18 cellular contexts compared by ENCODE assay signal in genomic region chr19:19498255-19498991, GRCh38. TPM values are rescaled to one million over a fixed set of nuclear protein-coding genes. Genes with fewer than 3 reads are reported as not detected.
"Had no signal": no experiment of that assay in that cellular context is flagged by ENCODE, and none has a peak within 500 bp of the region (broad histone marks: within the 10 kb centered on the region; RNA-seq: fewer than 3 reads in every experiment).

No MANE protein-coding gene starts in this region.

- H3K4me1 ChIP-seq: gastrocnemius medialis, heart right ventricle, left ventricle myocardium inferior, lower lobe of right lung, pancreas, suprapubic skin had no signal

- H3K9me3 Mint-ChIP-seq: memory B cell, type B pancreatic cell had no signal

- DNase-seq: caudate nucleus; effector CD4-positive, alpha-beta T cell; gastrocnemius medialis; heart right ventricle; left ventricle myocardium inferior; lower lobe of right lung; midbrain; stimulated activated CD4-positive, alpha-beta T cell treated with anti-CD3 and anti-CD28 coated beads, Interleukin-4, amount 100 ng/mL, for 24 hours; stimulated activated naive CD4-positive, alpha-beta T cell; thyroid gland had no signal

- H3K4me1 Mint-ChIP-seq: memory B cell had no signal

- H3K27me3 Mint-ChIP-seq: memory B cell, progenitor cell of endocrine pancreas, type B pancreatic cell had no signal

- H3K36me3 Mint-ChIP-seq: type B pancreatic cell had no signal

- H3K4me3 ChIP-seq: coronary artery, gastrocnemius medialis, heart right ventricle, left ventricle myocardium inferior, lower lobe of right lung, pancreas, smooth muscle cell, suprapubic skin, thyroid gland had no signal

- H3K27me3 ChIP-seq: gastrocnemius medialis, heart right ventricle, pancreas, suprapubic skin, thyroid gland had no signal

- H3K27ac Mint-ChIP-seq: memory B cell, progenitor cell of endocrine pancreas, type B pancreatic cell had no signal

- H3K27ac ChIP-seq: coronary artery, gastrocnemius medialis, heart right ventricle, left ventricle myocardium inferior, lower lobe of right lung, pancreas, suprapubic skin, thyroid gland had no signal

- H3K4me3 Mint-ChIP-seq: memory B cell, type B pancreatic cell had no signal

- H3K9me3 ChIP-seq: gastrocnemius medialis, heart right ventricle, left ventricle myocardium inferior, lower lobe of right lung, pancreas, suprapubic skin, thyroid gland had no signal

RNA-seq across cellular contexts. Expression of gene CILP2, which starts 39.6 kb away (rescaled TPM):
- total RNA-seq: esophagus mucosa had no signal
- polyA plus RNA-seq: pancreas had no signal
